24 cellular contexts compared by ENCODE assay signal in the genomic region with DNA sequence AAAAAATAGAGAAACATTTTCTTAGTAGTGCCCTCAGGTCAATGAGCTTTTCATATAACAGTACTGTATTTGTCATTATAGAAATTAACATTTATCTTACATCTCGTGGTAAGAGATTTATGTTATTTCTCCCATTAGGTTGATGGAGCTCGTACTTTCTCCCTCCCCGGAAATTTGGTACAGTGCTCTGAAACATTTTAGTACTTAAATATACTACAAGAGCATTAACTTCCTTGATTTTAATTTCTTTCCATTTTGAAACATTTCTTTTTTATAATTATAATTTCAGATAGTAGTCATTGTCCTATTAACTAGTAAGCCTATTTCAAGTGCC.
DNase-seq lines count a peak whose midpoint lies in the region; ATAC-seq, FAIRE-seq and TF ChIP-seq lines count a peak whose summit lies in the region.
"Had no signal": no experiment of that assay in that cellular context is flagged by ENCODE, and none has a peak within 500 bp of the region (broad histone marks: within the 10 kb centered on the region; RNA-seq: fewer than 3 reads in every experiment).

No MANE protein-coding gene starts in this region.

- H3K9me3 ChIP-seq in mammary epithelial cell (replicated peaks; ENCODE audit: insufficient read depth, low read length), result no peaks in the 10 kb centered on the region
- peaks cover 16% of the 10 kb centered on the region; the same call in 1 of the 2 replicates for H3K9me3 ChIP-seq in Panc1 (ENCODE audit: control insufficient read depth, insufficient read depth, low read depth, low read length)
- no peaks in the 10 kb centered on the region for H3K9me3 ChIP-seq in endothelial cell of umbilical vein (replicated peaks; ENCODE audit: control insufficient read depth, insufficient read depth, low read length)
- H3K9me3 ChIP-seq in left lung, result no peaks in the 10 kb centered on the region
- H3K9me3 ChIP-seq: HAP-1 had no signal

- WGBS in mammary epithelial cell (ENCODE audit: low coverage, missing lambda C conversion rate), result 58% methylated on average over 3 of the region's 3 CpGs

- intact Hi-C loops in MCF 10A (cut with micrococcal nuclease), result loop anchor here (1.0 kb wide), 3 partner anchors 78 to 259 kb away; a partner anchor contains a TSS
- intact Hi-C loops in mammary epithelial cell (cut with micrococcal nuclease), result loop anchor here (1.0 to 5.0 kb wide), 4 partner anchors 40 to 350 kb away; no protein-coding TSS in a partner anchor
- intact Hi-C loops in Panc1 (cut with micrococcal nuclease; ENCODE audit: unreplicated experiment), result loop anchor here (2.0 to 10.0 kb wide), 2 partner anchors 72 to 252 kb away; a partner anchor contains a TSS
- intact Hi-C loops in endothelial cell of umbilical vein (cut with micrococcal nuclease), result loop anchor here (1.0 to 2.0 kb wide), 5 partner anchors 12 to 350 kb away; a partner anchor contains a TSS
- intact Hi-C loops in dorsolateral prefrontal cortex (cut with DNase I), result no loop called here
- intact Hi-C loops in left lung (cut with DNase I), result no loop called here

- H3K9me1 ChIP-seq in endothelial cell of umbilical vein (replicated peaks; ENCODE audit: control insufficient read depth, extremely low read depth, insufficient read depth, low read length), result no peaks in the 10 kb centered on the region

- H4K20me1 ChIP-seq in mammary epithelial cell (ENCODE audit: insufficient read depth, low read length) (no peaks in the 10 kb centered on the region), endothelial cell of umbilical vein (replicated peaks; ENCODE audit: control insufficient read depth, extremely low read depth, insufficient read depth, low read length) (no peaks in the 10 kb centered on the region)

- DNase-seq in MCF 10A (ENCODE audit: unreplicated experiment) (no peak), mammary epithelial cell (no peak), Panc1 (ENCODE audit: low read depth, low spot score) (no peak), endothelial cell of umbilical vein (ENCODE audit: low read depth, low spot score) (no peak), dorsolateral prefrontal cortex (no peak), NCI-H2029 treated with DMSO at 0.1 percent for 48 hours (lab: John Stamatoyannopoulos, UW) (no peak), immature natural killer cell (no peak), left lung (no peak)
- DNase-seq: CD4-positive, alpha-beta T cell; COR-L47; DMS79; NCI-H1105 treated with DMSO at 0.1 percent for 48 hours; NCI-H2081; NCI-H2171; NCI-H345; NCI-H524; SIG-M5; T-cell had no signal

- H3K4me3 Mint-ChIP-seq in MCF 10A (ENCODE audit: unreplicated experiment) (no peak overlapping the region), immature natural killer cell (no peak overlapping the region)
- H3K4me3 Mint-ChIP-seq: B cell; CD4-positive, alpha-beta T cell; GM23338; T-cell had no signal

- peak overlapping the region; percentile 23 for H3K27ac Mint-ChIP-seq in MCF 10A (ENCODE audit: low read depth, unreplicated experiment)
- H3K27ac Mint-ChIP-seq in immature natural killer cell, result no peak overlapping the region
- H3K27ac Mint-ChIP-seq: B cell; CD4-positive, alpha-beta T cell; GM23338; T-cell had no signal

- H3K9ac ChIP-seq in mammary epithelial cell (ENCODE audit: insufficient read depth, low read length) (no peak overlapping the region), endothelial cell of umbilical vein (replicated peaks; ENCODE audit: extremely low read depth, insufficient read depth, low read length) (no peak overlapping the region)
- H3K9ac ChIP-seq: KMS-11 had no signal

- FAIRE-seq in endothelial cell of umbilical vein (lab: Jason Lieb, UNC), result no peak
- FAIRE-seq: HTR-8/SVneo had no signal

- dilution Hi-C loops in mammary epithelial cell (cut with HindIII; ENCODE audit: low sequenced_read_pairs) (loop anchor here (25.0 kb wide), 1 partner anchor 255 kb away; a partner anchor contains a TSS), endothelial cell of umbilical vein (cut with MboI; ENCODE audit: extremely low pct_ligation_motif_present, low sequenced_read_pairs) (no loop called here)

- H3K4me2 ChIP-seq in mammary epithelial cell (ENCODE audit: insufficient read depth, low read depth, low read length) (no peak overlapping the region), endothelial cell of umbilical vein (ENCODE audit: insufficient read depth, low read length) (peak overlapping the region; percentile 69)
- H3K4me2 ChIP-seq: GM23338 had no signal

- TF ChIP-seq POLR2A in endothelial cell of umbilical vein (IDR thresholded peaks at IDR 0.05; ENCODE audit: low read depth, low read length), result no peak

- H3K4me1 Mint-ChIP-seq in MCF 10A (ENCODE audit: insufficient read depth, unreplicated experiment), result peaks cover 20% of the 10 kb centered on the region
- H3K4me1 Mint-ChIP-seq in immature natural killer cell, result no peaks in the 10 kb centered on the region
- H3K4me1 Mint-ChIP-seq: B cell, GM23338, T-cell had no signal

- H3K27me3 ChIP-seq in mammary epithelial cell (ENCODE audit: insufficient read depth, low read length) (no peaks in the 10 kb centered on the region), Panc1 (ENCODE audit: control insufficient read depth, insufficient read depth, low read length) (no peaks in the 10 kb centered on the region), endothelial cell of umbilical vein (ENCODE audit: control insufficient read depth in 2 of 2, insufficient read depth in 2 of 2, low read length in 2 of 2) (no peaks in the 10 kb centered on the region), dorsolateral prefrontal cortex (peaks cover 0 to 19% (median 0%) of the 10 kb centered on the region in 45 donors), left lung (no peaks in the 10 kb centered on the region)

- H3K36me3 ChIP-seq in mammary epithelial cell (ENCODE audit: insufficient read depth, low read length), result no peaks in the 10 kb centered on the region
- H3K36me3 ChIP-seq in Panc1 (ENCODE audit: control insufficient read depth, insufficient read depth, low read length), result no peaks in the 10 kb centered on the region
- no peaks in the 10 kb centered on the region for H3K36me3 ChIP-seq in endothelial cell of umbilical vein (ENCODE audit: control insufficient read depth in 2 of 2, extremely low read depth in 1 of 2, insufficient read depth in 2 of 2, low read length in 2 of 2)
- H3K36me3 ChIP-seq in left lung, result no peaks in the 10 kb centered on the region
- H3K36me3 ChIP-seq: HAP-1 had no signal

- TF ChIP-seq CTCF in MCF 10A (IDR thresholded peaks at IDR 0.05; ENCODE audit: unreplicated experiment), result no peak
- TF ChIP-seq CTCF in mammary epithelial cell (conservative IDR thresholded peaks at IDR 0.05 in 1 of 2, IDR thresholded peaks at IDR 0.05 in 1 of 2; ENCODE audit: extremely low read depth in 1 of 2, insufficient read depth in 1 of 2, low read depth in 1 of 2, low read length in 2 of 2), result no peak
- TF ChIP-seq CTCF in Panc1 (IDR thresholded peaks at IDR 0.05), result peak; percentile 55; the same call in 1 of the 2 replicates
- TF ChIP-seq CTCF in endothelial cell of umbilical vein (IDR thresholded peaks at IDR 0.05; ENCODE audit: extremely low read depth in 1 of 2, insufficient read depth in 1 of 2, low read depth in 1 of 2, low read length in 2 of 2), result no peak
- TF ChIP-seq CTCF in dorsolateral prefrontal cortex (IDR thresholded peaks at IDR 0.05 in 54 of 56, conservative IDR thresholded peaks at IDR 0.05 in 2 of 56; ENCODE audit: low read depth in 1 of 56, partially characterized antibody in 56 of 56), result peak in 1 of 56 donors; percentile 3
- TF ChIP-seq CTCF in left lung (IDR thresholded peaks at IDR 0.05), result no peak

- POLR2A ChIA-PET in MCF 10A (lab: Yijun Ruan, JAX) (interaction anchor here (0.6 to 1.4 kb wide), 7 partner anchors 64 to 259 kb away, joined by 3 to 10 read pairs (median 4); a partner anchor contains a TSS), Panc1 (lab: Charles Lee) (interaction anchor here (0.6 kb wide), 1 partner anchor 7 kb away, joined by 3 read pairs; no protein-coding TSS in a partner anchor), endothelial cell of umbilical vein (lab: Charles Lee) (interaction anchor here (1.5 kb wide), 1 partner anchor 253 kb away, joined by 7 read pairs; a partner anchor contains a TSS)

- H3K79me2 ChIP-seq in mammary epithelial cell (ENCODE audit: insufficient read depth, low read length), result no peaks in the 10 kb centered on the region
- H3K79me2 ChIP-seq in endothelial cell of umbilical vein (ENCODE audit: control insufficient read depth, insufficient read depth, low read length), result no peaks in the 10 kb centered on the region

- ATAC-seq in Panc1 (no peak), left lung (no peak)
- ATAC-seq: GM23338, T-cell had no signal

- H3K4me3 ChIP-seq in mammary epithelial cell (replicated peaks in 1 of 3; ENCODE audit: insufficient read depth in 1 of 3, low read depth in 2 of 3, low read length in 3 of 3) (no peak overlapping the region), Panc1 (ENCODE audit: low read depth in 2 of 2, low read length in 2 of 2) (no peak overlapping the region), endothelial cell of umbilical vein (replicated peaks in 1 of 3; ENCODE audit: insufficient read depth in 1 of 3, low read depth in 1 of 3, low read length in 3 of 3) (no peak overlapping the region), dorsolateral prefrontal cortex (no peak overlapping the region), left lung (no peak overlapping the region)
- H3K4me3 ChIP-seq: GM23338, HAP-1 had no signal

- H3K36me3 Mint-ChIP-seq in MCF 10A (ENCODE audit: insufficient read depth, unreplicated experiment) (no peaks in the 10 kb centered on the region), immature natural killer cell (no peaks in the 10 kb centered on the region)
- H3K36me3 Mint-ChIP-seq: T-cell had no signal

- CTCF ChIA-PET in MCF 10A (lab: Yijun Ruan, JAX), result interaction anchor here (0.6 to 3.7 kb wide), 29 partner anchors 9 to 1682 kb away, joined by 3 to 87 read pairs (median 4); a partner anchor contains a TSS
- CTCF ChIA-PET in mammary epithelial cell (lab: Charles Lee; ENCODE audit: low non-redundant PET), result interaction anchor here (0.6 to 1.3 kb wide), 3 partner anchors 259 to 339 kb away, joined by 6 to 10 read pairs (median 9); no protein-coding TSS in a partner anchor
- CTCF ChIA-PET in Panc1 (lab: Charles Lee), result interaction anchor here (0.5 to 1.9 kb wide), 5 partner anchors 253 to 1141 kb away, joined by 3 to 12 read pairs (median 7); a partner anchor contains a TSS
- CTCF ChIA-PET in endothelial cell of umbilical vein (lab: Charles Lee), result interaction anchor here (0.7 to 5.9 kb wide), 26 partner anchors 8 to 351 kb away, joined by 3 to 279 read pairs (median 5); a partner anchor contains a TSS

- H3K4me1 ChIP-seq in mammary epithelial cell (ENCODE audit: insufficient read depth, low read length), result peaks cover 4% of the 10 kb centered on the region
- H3K4me1 ChIP-seq in Panc1 (ENCODE audit: control insufficient read depth, insufficient read depth, low read length), result peaks cover 11% of the 10 kb centered on the region; the same call in 1 of the 2 replicates
- H3K4me1 ChIP-seq in endothelial cell of umbilical vein (ENCODE audit: control insufficient read depth, extremely low read depth, insufficient read depth, low read length), result peaks cover 14% of the 10 kb centered on the region
- H3K4me1 ChIP-seq in left lung, result no peaks in the 10 kb centered on the region
- H3K4me1 ChIP-seq: HAP-1 had no signal

- H2AFZ ChIP-seq in mammary epithelial cell (ENCODE audit: low read depth, low read length), result no peak overlapping the region
- no peak overlapping the region for H2AFZ ChIP-seq in endothelial cell of umbilical vein (ENCODE audit: low read depth, low read length)
- H2AFZ ChIP-seq: GM23338 had no signal

- H3K27ac ChIP-seq in mammary epithelial cell (ENCODE audit: insufficient read depth, low read depth, low read length), result no peak overlapping the region
- H3K27ac ChIP-seq in Panc1 (ENCODE audit: low read length), result peak overlapping the region; percentile 67
- no peak overlapping the region for H3K27ac ChIP-seq in endothelial cell of umbilical vein (ENCODE audit: insufficient read depth, low read depth, low read length)
- H3K27ac ChIP-seq in dorsolateral prefrontal cortex, result no peak overlapping the region
- no peak overlapping the region for H3K27ac ChIP-seq in left lung
- H3K27ac ChIP-seq: KMS-11, RWPE1 had no signal

- peaks cover 10% of the 10 kb centered on the region for H3K9me3 Mint-ChIP-seq in MCF 10A (ENCODE audit: unreplicated experiment)
- H3K9me3 Mint-ChIP-seq in immature natural killer cell, result peaks cover 0 to 16% (median 1%) of the 10 kb centered on the region in 6 donors
- H3K9me3 Mint-ChIP-seq: CD4-positive, alpha-beta T cell; GM23338 had no signal

- H3K27me3 Mint-ChIP-seq in MCF 10A (ENCODE audit: insufficient read depth, unreplicated experiment), result no peaks in the 10 kb centered on the region
- H3K27me3 Mint-ChIP-seq in immature natural killer cell (ENCODE audit: low read depth in 3 of 3), result peaks cover 0 to 2% (median 0%) of the 10 kb centered on the region in 3 donors
- H3K27me3 Mint-ChIP-seq: B cell; CD4-positive, alpha-beta T cell; T-cell had no signal

- BruUV-seq in MCF 10A (replicated peaks; lab: Mats Ljungman, UMichigan) (no TSS peak), mammary epithelial cell (replicated peaks; lab: Mats Ljungman, UMichigan) (no TSS peak), Panc1 (replicated peaks; lab: Mats Ljungman, UMichigan) (no TSS peak), endothelial cell of umbilical vein (replicated peaks; lab: Mats Ljungman, UMichigan) (no TSS peak)

- in situ Hi-C loops in mammary epithelial cell (cut with MboI; ENCODE audit: low sequenced_read_pairs in 2 of 2), result loop anchor here (5.0 kb wide), 2 partner anchors 255 to 260 kb away; a partner anchor contains a TSS
- in situ Hi-C loops in Panc1 (cut with HindIII; ENCODE audit: low pct_unique_long_range_greater_than_20kb, low sequenced_read_pairs), result no loop called here

Comparison
In these comparisons a context has a peak if more than half of its experiments do, and no peak if none do; other contexts are left out.
1. intact Hi-C loops: an anchor here in MCF 10A (1.0 kb wide), mammary epithelial cell (1.0 to 5.0 kb wide), Panc1 (2.0 to 10.0 kb wide) and endothelial cell of umbilical vein (1.0 to 2.0 kb wide); none called in dorsolateral prefrontal cortex and left lung.